In genomic region chr20:36532822-36533221, GRCh38 we compare ENCODE assay signal across 1 cellular context.
TF ChIP-seq lines count a peak whose summit lies in the region.

No MANE protein-coding gene starts in this region.

TF ChIP-seq in HepG2, 621 proteins besides CTCF, POLR2A, EP300 and RAD21:
- TF ChIP-seq ZNF10 (CRISPR knock-in tag; IDR thresholded peaks at IDR 0.05; ENCODE audit: borderline replicate concordance, low read depth) = no peak
- no peak for TF ChIP-seq HINFP (CRISPR knock-in tag; IDR thresholded peaks at IDR 0.05; ENCODE audit: low read depth)
- no peak for TF ChIP-seq NFE2L1 (CRISPR knock-in tag; IDR thresholded peaks at IDR 0.05; ENCODE audit: borderline replicate concordance)
- no peak for TF ChIP-seq AKNA (CRISPR knock-in tag; IDR thresholded peaks at IDR 0.05; ENCODE audit: borderline replicate concordance)
- TF ChIP-seq ZNF430 (CRISPR knock-in tag; IDR thresholded peaks at IDR 0.05) = no peak
- TF ChIP-seq ZSCAN31 (CRISPR knock-in tag; IDR thresholded peaks at IDR 0.05; ENCODE audit: low read depth) = no peak
- TF ChIP-seq FIP1L1 (IDR thresholded peaks at IDR 0.05; ENCODE audit: borderline replicate concordance, insufficient read depth, low read depth, low read length) = no peak
- no peak for TF ChIP-seq ZNF33A (CRISPR knock-in tag; IDR thresholded peaks at IDR 0.05; ENCODE audit: borderline replicate concordance)
- TF ChIP-seq ZNF333 (CRISPR knock-in tag; IDR thresholded peaks at IDR 0.05; ENCODE audit: borderline replicate concordance) = 0 out of 2 replicates have a peak, but pooled peaks have one; percentile 27
